Comparison of ENCODE assay signal across 21 cellular contexts in genomic region chr6:131851049-131851769, GRCh38.
"Had no signal": no experiment of that assay in that cellular context is flagged by ENCODE, and none has a peak within 500 bp of the region (broad histone marks: within the 10 kb centered on the region; RNA-seq: fewer than 3 reads in every experiment).

No MANE protein-coding gene starts in this region.

- H3K4me1 Mint-ChIP-seq: IgD-negative memory B cell had no signal

- H3K4me3 ChIP-seq: K562, SJCRH30 had no signal

- H3K4me1 ChIP-seq: SJCRH30 had no signal

- H3K36me3 Mint-ChIP-seq: IgD-negative memory B cell had no signal

- H3K9ac ChIP-seq: KMS-11 had no signal

- H3K4me3 Mint-ChIP-seq: IgD-negative memory B cell had no signal

- H3K9me3 Mint-ChIP-seq: IgD-negative memory B cell had no signal

- H3K27me3 Mint-ChIP-seq: IgD-negative memory B cell had no signal

- H3K4me2 ChIP-seq: KMS-11 had no signal

- H3K27ac ChIP-seq: KMS-11, SJCRH30 had no signal

- H3K27me3 ChIP-seq: SJCRH30 had no signal

- FAIRE-seq: K562, RCC 7860 had no signal

- DNase-seq: Kasumi-1, MM.1S, NCI-H1092 treated with DMSO at 0.1 percent for 48 hours, NCI-H1436, NCI-H187, NCI-H2029, NCI-H2081 treated with DMSO at 0.1 percent for 48 hours, NCI-H2171, NCI-H226, NCI-H446, NCI-H510A, NCI-H524 treated with DMSO at 0.1 percent for 48 hours, NCI-H69, NCI-H774, RPMI8226, SHP77 treated with DMSO at 0.1 percent for 48 hours, SJCRH30 had no signal

- H3K27ac Mint-ChIP-seq: IgD-negative memory B cell had no signal

- H3K9me3 ChIP-seq: SJCRH30 had no signal

- ATAC-seq: K562 had no signal
